Comparison of ENCODE assay signal across 12 cellular contexts in genomic region chr3:136545664-136546266, GRCh38.
DNase-seq lines count a peak whose midpoint lies in the region; ATAC-seq and TF ChIP-seq lines count a peak whose summit lies in the region.
"Had no signal": no experiment of that assay in that cellular context is flagged by ENCODE, and none has a peak within 500 bp of the region (broad histone marks: within the 10 kb centered on the region; RNA-seq: fewer than 3 reads in every experiment).

No MANE protein-coding gene starts in this region.

- CTCF ChIA-PET in Panc1 (lab: Charles Lee), result no interaction called here
- CTCF ChIA-PET in activated naive CD4-positive, alpha-beta T cell treated with anti-CD3 and anti-CD28 coated beads for 36 hours (lab: Charles Lee), result interaction anchor here (1.2 kb wide), 1 partner anchor 207 kb away, joined by 3 read pairs; no protein-coding TSS in a partner anchor

- no peak overlapping the region for H3K27ac Mint-ChIP-seq in activated naive CD4-positive, alpha-beta T cell treated with anti-CD3 and anti-CD28 coated beads for 36 hours
- no peak overlapping the region for H3K27ac Mint-ChIP-seq in activated T-helper 2 cell treated with anti-CD3 and anti-CD28 coated beads, Interferon-gamma antibody, Interleukin-2, Interleukin-4, amounts not matched to agents 10 μg/mL and 5 μg/mL and 100 μg/mL, durations not matched to agents 14 hours and 24 hours and 36 hours
- H3K27ac Mint-ChIP-seq: activated B cell treated with CpG ODN at 0.5 μM for 24 hours, memory B cell had no signal

- H3K79me2 ChIP-seq in osteoblast (ENCODE audit: insufficient read depth, low read length), result peaks cover 5% of the 10 kb centered on the region

- peak overlapping the region; percentile 43 for H2AFZ ChIP-seq in osteoblast (ENCODE audit: low read length)

- no peak overlapping the region for H3K4me3 Mint-ChIP-seq in activated naive CD4-positive, alpha-beta T cell treated with anti-CD3 and anti-CD28 coated beads for 36 hours
- H3K4me3 Mint-ChIP-seq in activated T-helper 2 cell treated with anti-CD3 and anti-CD28 coated beads, Interferon-gamma antibody, Interleukin-2, Interleukin-4, amounts not matched to agents 10 μg/mL and 5 μg/mL and 100 μg/mL, durations not matched to agents 14 hours and 24 hours and 36 hours (ENCODE audit: low read depth), result no peak overlapping the region
- H3K4me3 Mint-ChIP-seq: activated B cell treated with CpG ODN at 0.5 μM for 24 hours, memory B cell had no signal

- H3K9me3 Mint-ChIP-seq in activated naive CD4-positive, alpha-beta T cell treated with anti-CD3 and anti-CD28 coated beads for 36 hours, result no peaks in the 10 kb centered on the region
- H3K9me3 Mint-ChIP-seq in activated T-helper 2 cell treated with anti-CD3 and anti-CD28 coated beads, Interferon-gamma antibody, Interleukin-2, Interleukin-4, amounts not matched to agents 10 μg/mL and 5 μg/mL and 100 μg/mL, durations not matched to agents 14 hours and 24 hours and 36 hours, result no peaks in the 10 kb centered on the region
- H3K9me3 Mint-ChIP-seq: activated B cell treated with CpG ODN at 0.5 μM for 24 hours, memory B cell had no signal

- no peak for ATAC-seq in Panc1

- H3K27me3 Mint-ChIP-seq in activated naive CD4-positive, alpha-beta T cell treated with anti-CD3 and anti-CD28 coated beads for 36 hours (ENCODE audit: low read depth), result no peaks in the 10 kb centered on the region
- H3K27me3 Mint-ChIP-seq in activated T-helper 2 cell treated with anti-CD3 and anti-CD28 coated beads, Interferon-gamma antibody, Interleukin-2, Interleukin-4, amounts not matched to agents 10 μg/mL and 5 μg/mL and 100 μg/mL, durations not matched to agents 14 hours and 24 hours and 36 hours (ENCODE audit: low read depth), result no peaks in the 10 kb centered on the region
- H3K27me3 Mint-ChIP-seq: activated B cell treated with CpG ODN at 0.5 μM for 24 hours, memory B cell had no signal

- POLR2A ChIA-PET in Panc1 (lab: Charles Lee), result no interaction called here

- DNase-seq in DMS 273 (lab: John Stamatoyannopoulos, UW; ENCODE audit: unreplicated experiment) (peak; percentile 50), DMS 273 treated with DMSO at 0.1 percent for 48 hours (lab: John Stamatoyannopoulos, UW) (no peak), Panc1 (ENCODE audit: low read depth, low spot score) (no peak), epithelial cell of proximal tubule (ENCODE audit: low read depth) (no peak), osteoblast (ENCODE audit: insufficient read length, low spot score, missing footprints) (peak; percentile 48), NCI-H526 treated with DMSO at 0.1 percent for 48 hours (lab: John Stamatoyannopoulos, UW) (no peak)
- DNase-seq in activated naive CD4-positive, alpha-beta T cell treated with anti-CD3 and anti-CD28 coated beads for 36 hours, result no peak
- DNase-seq in activated T-helper 2 cell treated with anti-CD3 and anti-CD28 coated beads, Interferon-gamma antibody, Interleukin-2, Interleukin-4, amounts not matched to agents 10 μg/mL and 5 μg/mL and 100 μg/mL, durations not matched to agents 14 hours and 24 hours and 36 hours (ENCODE audit: low spot score), result no peak
- DNase-seq: 8988T, activated B cell treated with CpG ODN at 0.5 μM for 24 hours, NCI-H1105 had no signal

- H3K27me3 ChIP-seq in Panc1 (ENCODE audit: control insufficient read depth, insufficient read depth, low read length), result no peaks in the 10 kb centered on the region
- H3K27me3 ChIP-seq in osteoblast (ENCODE audit: insufficient read depth, low read length), result no peaks in the 10 kb centered on the region

- intact Hi-C loops in Panc1 (cut with micrococcal nuclease; ENCODE audit: unreplicated experiment), result loop anchor here (10.0 kb wide), 1 partner anchor 199 kb away; no protein-coding TSS in a partner anchor
- intact Hi-C loops in activated naive CD4-positive, alpha-beta T cell treated with anti-CD3 and anti-CD28 coated beads for 36 hours (cut with micrococcal nuclease), result loop anchor here (5.0 kb wide), 1 partner anchor 348 kb away; the partner anchor contains the start of gene MSL2
- intact Hi-C loops in activated T-helper 2 cell treated with anti-CD3 and anti-CD28 coated beads, Interferon-gamma antibody, Interleukin-2, Interleukin-4, amounts not matched to agents 10 μg/mL and 5 μg/mL and 100 μg/mL, durations not matched to agents 14 hours and 24 hours and 36 hours (cut with micrococcal nuclease), result loop anchor here (10.0 kb wide), 1 partner anchor 469 kb away; no protein-coding TSS in a partner anchor

- H3K27ac ChIP-seq in Panc1 (ENCODE audit: low read length) (no peak overlapping the region), osteoblast (ENCODE audit: low read depth, low read length) (peak overlapping the region; percentile 24)

- H3K4me3 ChIP-seq in Panc1 (ENCODE audit: low read depth in 2 of 2, low read length in 2 of 2) (no peak overlapping the region), epithelial cell of proximal tubule (ENCODE audit: low read depth, low read length) (no peak overlapping the region), osteoblast (ENCODE audit: insufficient read depth, low read length) (no peak overlapping the region)

- H3K36me3 ChIP-seq in Panc1 (ENCODE audit: control insufficient read depth, insufficient read depth, low read length) (no peaks in the 10 kb centered on the region), osteoblast (ENCODE audit: insufficient read depth, low read length) (peaks cover 3% of the 10 kb centered on the region)

- in situ Hi-C loops in Panc1 (cut with HindIII; ENCODE audit: low pct_unique_long_range_greater_than_20kb, low sequenced_read_pairs), result no loop called here

- H3K9me3 ChIP-seq in Panc1 (ENCODE audit: control insufficient read depth, insufficient read depth, low read depth, low read length) (no peaks in the 10 kb centered on the region), osteoblast (ENCODE audit: low read depth, low read length) (no peaks in the 10 kb centered on the region)

- no TSS peak for BruUV-seq in Panc1 (replicated peaks; lab: Mats Ljungman, UMichigan)

- peak overlapping the region; percentile 7 for H3K4me2 ChIP-seq in osteoblast (ENCODE audit: insufficient read depth, low read length)

- H4K20me1 ChIP-seq in osteoblast (ENCODE audit: insufficient read depth, low read length), result no peaks in the 10 kb centered on the region

- H3K4me1 ChIP-seq in Panc1 (ENCODE audit: control insufficient read depth, insufficient read depth, low read length), result no peaks in the 10 kb centered on the region
- peaks cover 27% of the 10 kb centered on the region for H3K4me1 ChIP-seq in osteoblast (ENCODE audit: insufficient read depth, low read length)

- TF ChIP-seq CTCF in Panc1 (IDR thresholded peaks at IDR 0.05) (peak; percentile 39; the same call in 1 of the 2 replicates), epithelial cell of proximal tubule (conservative IDR thresholded peaks at IDR 0.05; ENCODE audit: low read depth, low read length) (peak; percentile 58), osteoblast (IDR thresholded peaks at IDR 0.05; ENCODE audit: extremely low read depth, low read depth, low read length) (peak; percentile 49)

- peaks cover 13% of the 10 kb centered on the region for H3K36me3 Mint-ChIP-seq in activated naive CD4-positive, alpha-beta T cell treated with anti-CD3 and anti-CD28 coated beads for 36 hours (ENCODE audit: low read depth)
- H3K36me3 Mint-ChIP-seq in activated T-helper 2 cell treated with anti-CD3 and anti-CD28 coated beads, Interferon-gamma antibody, Interleukin-2, Interleukin-4, amounts not matched to agents 10 μg/mL and 5 μg/mL and 100 μg/mL, durations not matched to agents 14 hours and 24 hours and 36 hours (ENCODE audit: low read depth), result peaks cover 13% of the 10 kb centered on the region

- H3K4me1 Mint-ChIP-seq in activated naive CD4-positive, alpha-beta T cell treated with anti-CD3 and anti-CD28 coated beads for 36 hours (ENCODE audit: low read depth), result peaks cover 12% of the 10 kb centered on the region
- H3K4me1 Mint-ChIP-seq in activated T-helper 2 cell treated with anti-CD3 and anti-CD28 coated beads, Interferon-gamma antibody, Interleukin-2, Interleukin-4, amounts not matched to agents 10 μg/mL and 5 μg/mL and 100 μg/mL, durations not matched to agents 14 hours and 24 hours and 36 hours (ENCODE audit: low read depth), result peaks cover 8% of the 10 kb centered on the region

Comparison
In these comparisons a context has a peak if more than half of its experiments do, and no peak if none do; other contexts are left out.
1. DNase-seq: peak in DMS 273 (single experiment) and osteoblast (single experiment); none in DMS 273 treated with DMSO at 0.1 percent for 48 hours (single experiment), Panc1 (single experiment), epithelial cell of proximal tubule (single experiment), NCI-H526 treated with DMSO at 0.1 percent for 48 hours (single experiment), activated naive CD4-positive, alpha-beta T cell treated with anti-CD3 and anti-CD28 coated beads for 36 hours (single experiment) and activated T-helper 2 cell treated with anti-CD3 and anti-CD28 coated beads, Interferon-gamma antibody, Interleukin-2, Interleukin-4, amounts not matched to agents 10 μg/mL and 5 μg/mL and 100 μg/mL, durations not matched to agents 14 hours and 24 hours and 36 hours (single experiment).
2. Peak in every context shown above with its lines, with median percentiles within 50 percentile points of each other: CTCF ChIP-seq.